8 cellular contexts compared by ENCODE assay signal in the genomic region with DNA sequence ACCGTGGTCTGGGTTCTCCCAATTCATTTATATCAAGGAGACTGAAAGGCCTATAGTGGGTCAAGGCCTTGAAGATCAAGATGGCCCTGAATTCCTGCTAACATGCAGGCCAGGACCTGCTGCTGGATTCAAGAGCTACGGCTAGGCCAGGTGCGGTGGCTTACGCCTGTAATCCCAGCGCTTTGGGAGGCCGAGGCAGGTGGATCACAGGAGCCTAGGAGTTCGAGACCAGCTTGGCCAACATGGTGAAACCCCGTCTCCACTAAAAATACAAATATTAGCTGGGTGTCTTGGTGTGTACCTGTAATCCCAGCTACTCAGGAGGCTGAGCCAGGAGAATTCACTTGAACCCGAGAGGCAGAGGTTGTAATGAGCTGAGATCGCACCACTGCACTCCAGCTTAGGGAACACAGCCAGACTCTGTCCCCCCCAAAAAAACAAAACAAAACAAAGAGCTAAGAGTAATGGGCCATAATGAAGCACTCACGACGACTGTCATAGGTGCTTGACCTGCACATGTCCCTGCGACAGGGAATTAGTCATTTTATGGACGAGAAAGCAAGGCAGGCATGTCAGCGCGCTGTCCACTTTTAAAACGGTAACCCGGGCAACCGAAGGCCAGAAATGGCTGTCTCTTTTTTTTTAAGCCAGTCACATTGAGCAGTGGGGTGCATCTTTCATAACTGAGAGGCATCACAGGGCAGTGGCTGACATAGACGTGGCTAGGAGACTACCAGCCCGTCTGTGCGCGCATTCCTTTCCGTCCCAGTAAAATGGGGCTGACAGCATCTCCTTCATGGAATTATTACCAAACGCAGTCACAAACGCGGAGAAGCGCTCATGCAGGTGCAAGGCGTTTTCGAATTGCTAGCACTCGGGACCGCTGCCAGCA.
DNase-seq lines count a peak whose midpoint lies in the region; ATAC-seq and TF ChIP-seq lines count a peak whose summit lies in the region.

No MANE protein-coding gene starts in this region.

- H3K36me3 ChIP-seq in adipocyte (ENCODE audit: control insufficient read depth, insufficient read depth, low read length, severe bottlenecking) (peaks cover 49% of the 10 kb centered on the region), tibial artery (peaks cover 39 to 58% (median 58%) of the 10 kb centered on the region in 3 donors)

- TF ChIP-seq CTCF in C4-2B (conservative IDR thresholded peaks at IDR 0.05) (no peak), HL-60 (IDR thresholded peaks at IDR 0.05; ENCODE audit: insufficient read depth, low read length) (no peak), tibial artery (IDR thresholded peaks at IDR 0.05) (no peak)

- no peaks in the 10 kb centered on the region for H3K27me3 ChIP-seq in HL-60 (ENCODE audit: insufficient read depth, poor library complexity, severe bottlenecking)
- H3K27me3 ChIP-seq in adipocyte (replicated peaks; ENCODE audit: control insufficient read depth, insufficient read depth, low read length), result no peaks in the 10 kb centered on the region
- H3K27me3 ChIP-seq in tibial artery, result no peaks in the 10 kb centered on the region

- H3K4me3 ChIP-seq in HL-60 (replicated peaks; ENCODE audit: insufficient read depth, low read length) (peak overlapping the region; percentile 35), adipocyte (ENCODE audit: low read length) (peak overlapping the region; percentile 87), tibial artery (peak overlapping the region; percentile 44 to 56)

- H3K27ac ChIP-seq in C4-2B (peak overlapping the region; percentile 94), HL-60 (replicated peaks) (peak overlapping the region; percentile 77), tibial artery (peak overlapping the region; percentile 85 to 99)

- H3K4me1 ChIP-seq in adipocyte (ENCODE audit: control insufficient read depth, insufficient read depth, low read length) (peaks cover 31% of the 10 kb centered on the region), tibial artery (peaks cover 0 to 52% (median 42%) of the 10 kb centered on the region in 4 donors)

- H3K9me3 ChIP-seq in adipocyte (ENCODE audit: control insufficient read depth, low read length) (no peaks in the 10 kb centered on the region), tibial artery (no peaks in the 10 kb centered on the region)

- peak overlapping the region; percentile 90 for H3K9ac ChIP-seq in adipocyte (ENCODE audit: low read length)

- intact Hi-C loops in tibial artery (cut with DNase I; ENCODE audit: low total_unique reads), result no loop called here

- ATAC-seq in GM18511 (IDR thresholded peaks at IDR 0.05; ENCODE audit: unreplicated experiment) (no peak), GM18873 (IDR thresholded peaks at IDR 0.05; ENCODE audit: low FRiP score, unreplicated experiment) (no peak), HG03108 (IDR thresholded peaks at IDR 0.05; ENCODE audit: unreplicated experiment) (no peak)

- DNase-seq in HL-60 (ENCODE audit: low read depth in 1 of 2, low spot score in 1 of 2) (no peak), adipocyte (ENCODE audit: low read depth) (no peak), left kidney (ENCODE audit: low read depth, low spot score) (peak; percentile 66), tibial artery (no peak)

Comparison
In these comparisons a context has a peak if more than half of its experiments do, and no peak if none do; other contexts are left out.
1. H3K4me3 ChIP-seq: peak in every context shown above with its lines; median percentile 87 in adipocyte; 50 in tibial artery; 35 in HL-60.